16 cellular contexts compared by ENCODE assay signal in genomic region chr10:63603709-63604445, GRCh38.
DNase-seq lines count a peak whose midpoint lies in the region; ATAC-seq, FAIRE-seq and TF ChIP-seq lines count a peak whose summit lies in the region.
"Had no signal": no experiment of that assay in that cellular context is flagged by ENCODE, and none has a peak within 500 bp of the region (broad histone marks: within the 10 kb centered on the region; RNA-seq: fewer than 3 reads in every experiment).

No MANE protein-coding gene starts in this region.

- H3K4me1 ChIP-seq in HEK293 (ENCODE audit: control insufficient read depth, insufficient read depth, low read length) (peaks cover 14% of the 10 kb centered on the region), pancreas (no peaks in the 10 kb centered on the region)

- ATAC-seq in GM18868 (IDR thresholded peaks at IDR 0.05; ENCODE audit: unreplicated experiment) (peak; percentile 83), pancreas (peak in 3 of 4 donors; percentile 32 to 73 (median 57)), HG03139 (IDR thresholded peaks at IDR 0.05; ENCODE audit: unreplicated experiment) (no peak)
- ATAC-seq: stimulated activated naive CD8-positive, alpha-beta T cell treated with anti-CD3 and anti-CD28 coated beads, Interleukin-15, amount 100 ng/mL, for 72 hours had no signal

- intact Hi-C loops in pancreas (cut with DNase I), result no loop called here
- intact Hi-C loops in posterior cingulate gyrus (cut with DNase I), result no loop called here

- POLR2A ChIA-PET in HEK293 (lab: Yijun Ruan, JAX), result interaction anchor here (0.6 kb wide), 1 partner anchor 383 kb away, joined by 3 read pairs; no protein-coding TSS in a partner anchor

- TF ChIP-seq CTCF in HEK293 (tag by site-specific recombination; IDR thresholded peaks at IDR 0.05) (no peak), pancreas (IDR thresholded peaks at IDR 0.05) (no peak)

- DNase-seq in MV-4-11 (lab: John Stamatoyannopoulos, UW) (peak; percentile 12), pancreas (no peak), cerebellar cortex (ENCODE audit: low spot score) (no peak), posterior cingulate gyrus (no peak)
- DNase-seq in stimulated activated CD8-positive, alpha-beta memory T cell treated with anti-CD3 and anti-CD28 coated beads, Interleukin-4, amount 100 ng/mL, for 48 hours, result no peak
- DNase-seq: activated naive CD4-positive, alpha-beta T cell treated with anti-CD3 and anti-CD28 coated beads for 36 hours; DMS153; H7; left ventricle myocardium inferior; OCI-M1; stimulated activated naive CD8-positive, alpha-beta T cell treated with anti-CD3 and anti-CD28 coated beads, Interleukin-15, amount 100 ng/mL, for 72 hours had no signal

- H3K9me3 ChIP-seq in HEK293 (ENCODE audit: control insufficient read depth, insufficient read depth, low read depth, low read length) (no peaks in the 10 kb centered on the region), pancreas (no peaks in the 10 kb centered on the region)
- H3K9me3 ChIP-seq: left ventricle myocardium inferior had no signal

- no peak for FAIRE-seq in pancreas (lab: Jason Lieb, UNC)
- FAIRE-seq: TTC549 had no signal

- CTCF ChIA-PET in HEK293 (lab: Yijun Ruan, JAX), result no interaction called here

- H3K36me3 ChIP-seq in HEK293 (ENCODE audit: control insufficient read depth in 2 of 2, insufficient read depth in 1 of 2, low read length in 2 of 2) (peaks cover 0 to 4% of the 10 kb centered on the region in 2 experiments; a peak in 1 of 3 replicates), pancreas (peaks cover 0 to 7% (median 0%) of the 10 kb centered on the region in 3 donors)

- 58 to 59% methylated on average over 7 of the region's 7 CpGs for WGBS in pancreas, 2 donors

- H3K4me3 ChIP-seq in HEK293 (ENCODE audit: low read depth, low read length) (no peak overlapping the region), pancreas (no peak overlapping the region)
- H3K4me3 ChIP-seq: left ventricle myocardium inferior, skin epidermis had no signal

- H3K27me3 ChIP-seq in pancreas, result no peaks in the 10 kb centered on the region

- H3K27ac ChIP-seq in HEK293 (ENCODE audit: extremely low read depth, low read depth, low read length) (no peak overlapping the region), pancreas (no peak overlapping the region)
- H3K27ac ChIP-seq: left ventricle myocardium inferior, skin epidermis had no signal

TF ChIP-seq in HEK293, 187 proteins besides CTCF, POLR2A, EP300 and RAD21 (continues in another document):
- TF ChIP-seq GLI2 (tag by site-specific recombination; IDR thresholded peaks at IDR 0.05; ENCODE audit: borderline replicate concordance, low read depth) (no peak), OVOL3 (tag by site-specific recombination; IDR thresholded peaks at IDR 0.05) (no peak), ZNF19 (tag by site-specific recombination; IDR thresholded peaks at IDR 0.05; ENCODE audit: low read depth) (no peak), ZNF530 (tag by site-specific recombination; IDR thresholded peaks at IDR 0.05; ENCODE audit: low read depth) (no peak), ZNF366 (tag by site-specific recombination; conservative IDR thresholded peaks at IDR 0.05) (0 out of 2 replicates have a peak, but pooled peaks have one; percentile 56), ZNF138 (tag by site-specific recombination; IDR thresholded peaks at IDR 0.05; ENCODE audit: borderline replicate concordance) (no peak), EGR2 (tag by site-specific recombination; IDR thresholded peaks at IDR 0.05; ENCODE audit: low read depth) (no peak), HOXA7 (CRISPR knock-in tag; IDR thresholded peaks at IDR 0.05; ENCODE audit: borderline replicate concordance) (no peak), ZNF791 (tag by site-specific recombination; IDR thresholded peaks at IDR 0.05) (no peak), ZNF37A (tag by site-specific recombination; IDR thresholded peaks at IDR 0.05) (no peak), ZNF26 (tag by site-specific recombination; IDR thresholded peaks at IDR 0.05) (no peak), ZFP69B (tag by site-specific recombination; IDR thresholded peaks at IDR 0.05) (no peak), ZNF214 (tag by site-specific recombination; IDR thresholded peaks at IDR 0.05; ENCODE audit: borderline replicate concordance) (no peak), ZNF335 (tag by site-specific recombination; conservative IDR thresholded peaks at IDR 0.05) (peak; percentile 30; the same call in 1 of the 2 replicates), YY2 (tag by site-specific recombination; IDR thresholded peaks at IDR 0.05) (no peak), FEZF1 (tag by site-specific recombination; IDR thresholded peaks at IDR 0.05) (peak; percentile 68), ZNF202 (tag by site-specific recombination; IDR thresholded peaks at IDR 0.05; ENCODE audit: borderline replicate concordance) (no peak), ZNF354C (tag by site-specific recombination; IDR thresholded peaks at IDR 0.05; ENCODE audit: borderline replicate concordance, low read depth) (no peak), ZNF146 (tag by site-specific recombination; IDR thresholded peaks at IDR 0.05) (no peak), GFI1B (tag by site-specific recombination; IDR thresholded peaks at IDR 0.05) (0 out of 2 replicates have a peak, but pooled peaks have one; percentile 17), ZNF629 (tag by site-specific recombination; IDR thresholded peaks at IDR 0.05) (peak; percentile 81), ZNF843 (tag by site-specific recombination; IDR thresholded peaks at IDR 0.05) (0 out of 2 replicates have a peak, but pooled peaks have one; percentile 62), ZBTB21 (tag by site-specific recombination; IDR thresholded peaks at IDR 0.05) (peak; percentile 62; the same call in 1 of the 2 replicates), ZNF623 (tag by site-specific recombination; IDR thresholded peaks at IDR 0.05) (no peak), KLF9 (tag by site-specific recombination; IDR thresholded peaks at IDR 0.05; ENCODE audit: low read depth) (no peak), TSHZ1 (tag by site-specific recombination; IDR thresholded peaks at IDR 0.05; ENCODE audit: borderline replicate concordance) (no peak), ZNF707 (tag by site-specific recombination; IDR thresholded peaks at IDR 0.05) (no peak), ZNF350 (tag by site-specific recombination; IDR thresholded peaks at IDR 0.05) (no peak), BCL11A (tag by site-specific recombination; IDR thresholded peaks at IDR 0.05; ENCODE audit: low read depth) (0 out of 2 replicates have a peak, but pooled peaks have one; percentile 24), ZNF174 (tag by site-specific recombination; IDR thresholded peaks at IDR 0.05) (no peak), ZNF596 (tag by site-specific recombination; IDR thresholded peaks at IDR 0.05) (no peak), ZNF600 (tag by site-specific recombination; IDR thresholded peaks at IDR 0.05) (no peak), ZEB2 (tag by site-specific recombination; IDR thresholded peaks at IDR 0.05) (peak; percentile 56)
